Comparison of ENCODE assay signal across 21 cellular contexts in genomic region chr1:235473808-235474207, GRCh38. TPM values are rescaled to one million over a fixed set of nuclear protein-coding genes. Genes with fewer than 3 reads are reported as not detected.
DNase-seq lines count a peak whose midpoint lies in the region; ATAC-seq and TF ChIP-seq lines count a peak whose summit lies in the region.
"Had no signal": no experiment of that assay in that cellular context is flagged by ENCODE, and none has a peak within 500 bp of the region (broad histone marks: within the 10 kb centered on the region; RNA-seq: fewer than 3 reads in every experiment).

No MANE protein-coding gene starts in this region.

- H3K36me3 Mint-ChIP-seq in endothelial cell (ENCODE audit: low read depth, unreplicated experiment), result peaks cover 6% of the 10 kb centered on the region

- no peaks in the 10 kb centered on the region for H3K4me1 Mint-ChIP-seq in endothelial cell (ENCODE audit: unreplicated experiment)
- H3K4me1 Mint-ChIP-seq: CD14-positive monocyte, GM23338 had no signal

- no peak overlapping the region for H3K4me3 Mint-ChIP-seq in endothelial cell (ENCODE audit: unreplicated experiment)
- H3K4me3 Mint-ChIP-seq: CD14-positive monocyte, GM23338 had no signal

- H3K27ac Mint-ChIP-seq in endothelial cell (ENCODE audit: unreplicated experiment), result peak overlapping the region; percentile 64
- H3K27ac Mint-ChIP-seq: CD14-positive monocyte, GM23338 had no signal

- no peak for TF ChIP-seq CTCF in endothelial cell (IDR thresholded peaks at IDR 0.05; ENCODE audit: unreplicated experiment)
- no peak for TF ChIP-seq CTCF in osteoblast (IDR thresholded peaks at IDR 0.05; ENCODE audit: extremely low read depth, low read depth, low read length)

- H2AFZ ChIP-seq in GM23248 (no peak overlapping the region), osteoblast (ENCODE audit: low read length) (no peak overlapping the region)
- H2AFZ ChIP-seq: GM23338 had no signal

- peaks cover 1% of the 10 kb centered on the region for H3K27me3 Mint-ChIP-seq in endothelial cell (ENCODE audit: unreplicated experiment)

- in situ Hi-C loops in GM23248 (cut with MboI), result no loop called here

- H3K79me2 ChIP-seq in GM23248 (ENCODE audit: insufficient read depth) (no peaks in the 10 kb centered on the region), osteoblast (ENCODE audit: insufficient read depth, low read length) (no peaks in the 10 kb centered on the region)

- H4K20me1 ChIP-seq in GM23248 (ENCODE audit: insufficient read depth) (no peaks in the 10 kb centered on the region), osteoblast (ENCODE audit: insufficient read depth, low read length) (no peaks in the 10 kb centered on the region)

- H3K27me3 ChIP-seq in GM23248 (replicated peaks; ENCODE audit: insufficient read depth), result no peaks in the 10 kb centered on the region
- no peaks in the 10 kb centered on the region for H3K27me3 ChIP-seq in MG63
- H3K27me3 ChIP-seq in osteoblast (ENCODE audit: insufficient read depth, low read length), result no peaks in the 10 kb centered on the region

- H3K27ac ChIP-seq in GM23248 (no peak overlapping the region), osteoblast (ENCODE audit: low read depth, low read length) (no peak overlapping the region)
- H3K27ac ChIP-seq: KMS-11 had no signal

- DNase-seq in GM23248 (peak; percentile 38), MG63 (peak; percentile 8), endothelial cell (ENCODE audit: low spot score) (no peak), osteoblast (ENCODE audit: insufficient read length, low spot score, missing footprints) (peak; percentile 19), NCI-H1092 treated with DMSO at 0.1 percent for 48 hours (lab: John Stamatoyannopoulos, UW) (no peak), NCI-H1105 (lab: John Stamatoyannopoulos, UW) (no peak)
- DNase-seq: ACHN, DND-41, GDM1, MM.1S, NCI-H1092, NCI-H2081 treated with DMSO at 0.1 percent for 48 hours, NCI-H446 treated with DMSO at 0.1 percent for 48 hours, RPMI8226, SHP77 treated with DMSO at 0.1 percent for 48 hours, SK-N-SH had no signal

- H3K4me3 ChIP-seq in GM23248 (no peak overlapping the region), MG63 (no peak overlapping the region), osteoblast (ENCODE audit: insufficient read depth, low read length) (no peak overlapping the region)
- H3K4me3 ChIP-seq: GM23338 had no signal

- no peak overlapping the region for H3K4me2 ChIP-seq in GM23248 (ENCODE audit: unreplicated experiment)
- H3K4me2 ChIP-seq in osteoblast (ENCODE audit: insufficient read depth, low read length), result no peak overlapping the region
- H3K4me2 ChIP-seq: GM23338, KMS-11, SK-N-SH had no signal

- H3K4me1 ChIP-seq in GM23248 (ENCODE audit: insufficient read depth) (peaks cover 10% of the 10 kb centered on the region), osteoblast (ENCODE audit: insufficient read depth, low read length) (peaks cover 6% of the 10 kb centered on the region)

- peaks cover 10% of the 10 kb centered on the region; the same call in 1 of the 2 replicates for H3K36me3 ChIP-seq in GM23248 (ENCODE audit: low read depth)
- peaks cover 35% of the 10 kb centered on the region for H3K36me3 ChIP-seq in MG63
- H3K36me3 ChIP-seq in osteoblast (ENCODE audit: insufficient read depth, low read length), result peaks cover 18% of the 10 kb centered on the region

- no peak for ATAC-seq in GM21723 (IDR thresholded peaks at IDR 0.05; ENCODE audit: unreplicated experiment)
- ATAC-seq: GM23338, HCT116 had no signal

- no peaks in the 10 kb centered on the region for H3K9me3 ChIP-seq in GM23248 (ENCODE audit: low read depth)
- no peaks in the 10 kb centered on the region for H3K9me3 ChIP-seq in MG63
- H3K9me3 ChIP-seq in osteoblast (ENCODE audit: low read depth, low read length), result no peaks in the 10 kb centered on the region
- H3K9me3 ChIP-seq: SK-N-SH had no signal

- H3F3A ChIP-seq in GM23248 (ENCODE audit: insufficient read depth), result no peaks in the 10 kb centered on the region

- H3K9me2 ChIP-seq in GM23248 (ENCODE audit: insufficient read depth), result no peaks in the 10 kb centered on the region
- H3K9me2 ChIP-seq: SK-N-SH had no signal

- 44 to 60% methylated on average over 1 of the region's 1 CpG for WGBS in GM23248 (ENCODE audit: low coverage in 1 of 2, low lambda C conversion rate in 2 of 2, missing lambda C conversion rate in 2 of 2), 2 experiments

- H3K9ac ChIP-seq in GM23248, result no peak overlapping the region
- H3K9ac ChIP-seq: KMS-11, SK-N-SH had no signal

- no peaks in the 10 kb centered on the region for H3K9me3 Mint-ChIP-seq in endothelial cell (ENCODE audit: unreplicated experiment)
- H3K9me3 Mint-ChIP-seq: CD14-positive monocyte, GM23338 had no signal

RNA-seq across cellular contexts. Expression of gene B3GALNT2, which starts 30.4 kb away (rescaled TPM):
- total RNA-seq in GM23248 (2014; rRNA removed; shearing (Covaris generic)), result 28.1 and 28.3 TPM in 2 replicates
- 13.1 and 13.3 TPM in 2 replicates for polyA plus RNA-seq in GM23248 (2016; fragmentation: Nextera tagmentation; extraction: Ambion mirVana)
- total RNA-seq in MG63 (2014; rRNA removed; shearing (Covaris generic); ENCODE audit: low replicate concordance), result 22.0 and 39.3 TPM in 2 replicates
- 15.9 TPM for total RNA-seq in endothelial cell (ENCODE audit: unreplicated experiment)
- 28.9 and 34.7 TPM in 2 replicates for total RNA-seq in osteoblast

Comparison
In these comparisons a context has a peak if more than half of its experiments do, and no peak if none do; other contexts are left out.
1. DNase-seq: peak in GM23248 (single experiment), MG63 (single experiment) and osteoblast (single experiment); none in endothelial cell (single experiment), NCI-H1092 treated with DMSO at 0.1 percent for 48 hours (single experiment) and NCI-H1105 (single experiment).